ENCODE assay signal across 1 cellular context in the genomic region with DNA sequence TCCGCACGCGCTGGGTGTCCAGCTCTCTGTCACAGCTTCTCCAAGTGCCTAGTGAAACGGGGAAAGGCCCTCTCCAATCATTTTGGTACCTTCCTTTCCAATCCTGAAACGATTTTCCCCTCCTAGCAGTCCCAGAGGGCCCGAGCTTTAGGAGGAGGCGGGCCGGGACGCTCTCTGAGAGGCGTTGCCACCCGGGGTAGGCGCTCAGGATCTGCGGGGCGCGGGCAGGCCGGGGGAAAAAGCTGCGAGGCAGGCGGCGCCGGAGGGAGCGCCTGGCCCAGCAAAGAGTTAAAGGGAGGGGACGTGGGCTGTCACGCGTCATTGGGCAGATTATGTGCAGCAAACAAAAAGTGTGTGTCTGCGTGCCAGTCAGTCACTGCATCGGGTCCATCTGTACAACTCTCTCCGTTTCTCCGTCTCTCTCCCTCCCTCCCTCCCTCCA.
TF ChIP-seq lines count a peak whose summit lies in the region.

PRDM8 (plus strand) TSS at position 372 of the 442 bp plus-strand sequence. CDS start 2,578 bp downstream, outside the sequence.

TF ChIP-seq in HEK293, 187 proteins besides CTCF, POLR2A, EP300 and RAD21 (continued from another document):
- no peak for TF ChIP-seq ZNF529 (tag by site-specific recombination; IDR thresholded peaks at IDR 0.05; ENCODE audit: insufficient replicate concordance)
- no peak for TF ChIP-seq ZNF600 (tag by site-specific recombination; IDR thresholded peaks at IDR 0.05)
- TF ChIP-seq ZIC2 (tag by site-specific recombination; IDR thresholded peaks at IDR 0.05), result peak; percentile 57
- peak; percentile 64; the same call in 1 of the 2 replicates for TF ChIP-seq ZNF561 (tag by site-specific recombination; IDR thresholded peaks at IDR 0.05; ENCODE audit: borderline replicate concordance)
- TF ChIP-seq, protein P1, sequence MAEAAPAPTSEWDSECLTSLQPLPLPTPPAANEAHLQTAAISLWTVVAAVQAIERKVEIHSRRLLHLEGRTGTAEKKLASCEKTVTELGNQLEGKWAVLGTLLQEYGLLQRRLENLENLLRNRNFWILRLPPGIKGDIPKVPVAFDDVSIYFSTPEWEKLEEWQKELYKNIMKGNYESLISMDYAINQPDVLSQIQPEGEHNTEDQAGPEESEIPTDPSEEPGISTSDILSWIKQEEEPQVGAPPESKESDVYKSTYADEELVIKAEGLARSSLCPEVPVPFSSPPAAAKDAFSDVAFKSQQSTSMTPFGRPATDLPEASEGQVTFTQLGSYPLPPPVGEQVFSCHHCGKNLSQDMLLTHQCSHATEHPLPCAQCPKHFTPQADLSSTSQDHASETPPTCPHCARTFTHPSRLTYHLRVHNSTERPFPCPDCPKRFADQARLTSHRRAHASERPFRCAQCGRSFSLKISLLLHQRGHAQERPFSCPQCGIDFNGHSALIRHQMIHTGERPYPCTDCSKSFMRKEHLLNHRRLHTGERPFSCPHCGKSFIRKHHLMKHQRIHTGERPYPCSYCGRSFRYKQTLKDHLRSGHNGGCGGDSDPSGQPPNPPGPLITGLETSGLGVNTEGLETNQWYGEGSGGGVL (tag by site-specific recombination; IDR thresholded peaks at IDR 0.05), result peak; percentile 78
- 0 out of 2 replicates have a peak, but pooled peaks have one; percentile 33 for TF ChIP-seq ZSCAN30 (tag by site-specific recombination; IDR thresholded peaks at IDR 0.05)
- TF ChIP-seq HOXC10 (CRISPR knock-in tag; IDR thresholded peaks at IDR 0.05), result no peak
- TF ChIP-seq, protein P2, sequence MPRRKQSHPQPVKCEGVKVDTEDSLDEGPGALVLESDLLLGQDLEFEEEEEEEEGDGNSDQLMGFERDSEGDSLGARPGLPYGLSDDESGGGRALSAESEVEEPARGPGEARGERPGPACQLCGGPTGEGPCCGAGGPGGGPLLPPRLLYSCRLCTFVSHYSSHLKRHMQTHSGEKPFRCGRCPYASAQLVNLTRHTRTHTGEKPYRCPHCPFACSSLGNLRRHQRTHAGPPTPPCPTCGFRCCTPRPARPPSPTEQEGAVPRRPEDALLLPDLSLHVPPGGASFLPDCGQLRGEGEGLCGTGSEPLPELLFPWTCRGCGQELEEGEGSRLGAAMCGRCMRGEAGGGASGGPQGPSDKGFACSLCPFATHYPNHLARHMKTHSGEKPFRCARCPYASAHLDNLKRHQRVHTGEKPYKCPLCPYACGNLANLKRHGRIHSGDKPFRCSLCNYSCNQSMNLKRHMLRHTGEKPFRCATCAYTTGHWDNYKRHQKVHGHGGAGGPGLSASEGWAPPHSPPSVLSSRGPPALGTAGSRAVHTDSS (tag by site-specific recombination; IDR thresholded peaks at IDR 0.05), result no peak
- no peak for TF ChIP-seq ZNF426 (tag by site-specific recombination; IDR thresholded peaks at IDR 0.05)
- TF ChIP-seq ZNF404 (tag by site-specific recombination; IDR thresholded peaks at IDR 0.05), result no peak
- TF ChIP-seq ZNF449 (tag by site-specific recombination; IDR thresholded peaks at IDR 0.05), result 0 out of 2 replicates have a peak, but pooled peaks have one; percentile 17
- TF ChIP-seq HOXA7 (CRISPR knock-in tag; IDR thresholded peaks at IDR 0.05; ENCODE audit: borderline replicate concordance), result no peak
- TF ChIP-seq ZNF585B (tag by site-specific recombination; IDR thresholded peaks at IDR 0.05), result no peak
- TF ChIP-seq ZNF791 (tag by site-specific recombination; IDR thresholded peaks at IDR 0.05), result no peak
- no peak for TF ChIP-seq ZNF391 (tag by site-specific recombination; IDR thresholded peaks at IDR 0.05; ENCODE audit: borderline replicate concordance, low read depth)
- TF ChIP-seq, protein P3, sequence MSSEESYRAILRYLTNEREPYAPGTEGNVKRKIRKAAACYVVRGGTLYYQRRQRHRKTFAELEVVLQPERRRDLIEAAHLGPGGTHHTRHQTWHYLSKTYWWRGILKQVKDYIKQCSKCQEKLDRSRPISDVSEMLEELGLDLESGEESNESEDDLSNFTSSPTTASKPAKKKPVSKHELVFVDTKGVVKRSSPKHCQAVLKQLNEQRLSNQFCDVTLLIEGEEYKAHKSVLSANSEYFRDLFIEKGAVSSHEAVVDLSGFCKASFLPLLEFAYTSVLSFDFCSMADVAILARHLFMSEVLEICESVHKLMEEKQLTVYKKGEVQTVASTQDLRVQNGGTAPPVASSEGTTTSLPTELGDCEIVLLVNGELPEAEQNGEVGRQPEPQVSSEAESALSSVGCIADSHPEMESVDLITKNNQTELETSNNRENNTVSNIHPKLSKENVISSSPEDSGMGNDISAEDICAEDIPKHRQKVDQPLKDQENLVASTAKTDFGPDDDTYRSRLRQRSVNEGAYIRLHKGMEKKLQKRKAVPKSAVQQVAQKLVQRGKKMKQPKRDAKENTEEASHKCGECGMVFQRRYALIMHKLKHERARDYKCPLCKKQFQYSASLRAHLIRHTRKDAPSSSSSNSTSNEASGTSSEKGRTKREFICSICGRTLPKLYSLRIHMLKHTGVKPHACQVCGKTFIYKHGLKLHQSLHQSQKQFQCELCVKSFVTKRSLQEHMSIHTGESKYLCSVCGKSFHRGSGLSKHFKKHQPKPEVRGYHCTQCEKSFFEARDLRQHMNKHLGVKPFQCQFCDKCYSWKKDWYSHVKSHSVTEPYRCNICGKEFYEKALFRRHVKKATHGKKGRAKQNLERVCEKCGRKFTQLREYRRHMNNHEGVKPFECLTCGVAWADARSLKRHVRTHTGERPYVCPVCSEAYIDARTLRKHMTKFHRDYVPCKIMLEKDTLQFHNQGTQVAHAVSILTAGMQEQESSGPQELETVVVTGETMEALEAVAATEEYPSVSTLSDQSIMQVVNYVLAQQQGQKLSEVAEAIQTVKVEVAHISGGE (tag by site-specific recombination; conservative IDR thresholded peaks at IDR 0.05; ENCODE audit: low read depth), result no peak
- no peak for TF ChIP-seq ZNF174 (tag by site-specific recombination; IDR thresholded peaks at IDR 0.05)
- no peak for TF ChIP-seq ZNF624 (tag by site-specific recombination; IDR thresholded peaks at IDR 0.05)
- peak; percentile 48 for TF ChIP-seq GLIS2 (tag by site-specific recombination; IDR thresholded peaks at IDR 0.05)
- no peak for TF ChIP-seq ZNF280C (tag by site-specific recombination; IDR thresholded peaks at IDR 0.05)
- peak; percentile 26; the same call in 1 of the 2 replicates for TF ChIP-seq ZNF335 (tag by site-specific recombination; conservative IDR thresholded peaks at IDR 0.05)
- no peak for TF ChIP-seq ZNF10 (tag by site-specific recombination; IDR thresholded peaks at IDR 0.05)
- no peak for TF ChIP-seq ZNF23 (tag by site-specific recombination; IDR thresholded peaks at IDR 0.05; ENCODE audit: borderline replicate concordance)
- TF ChIP-seq, protein P4, sequence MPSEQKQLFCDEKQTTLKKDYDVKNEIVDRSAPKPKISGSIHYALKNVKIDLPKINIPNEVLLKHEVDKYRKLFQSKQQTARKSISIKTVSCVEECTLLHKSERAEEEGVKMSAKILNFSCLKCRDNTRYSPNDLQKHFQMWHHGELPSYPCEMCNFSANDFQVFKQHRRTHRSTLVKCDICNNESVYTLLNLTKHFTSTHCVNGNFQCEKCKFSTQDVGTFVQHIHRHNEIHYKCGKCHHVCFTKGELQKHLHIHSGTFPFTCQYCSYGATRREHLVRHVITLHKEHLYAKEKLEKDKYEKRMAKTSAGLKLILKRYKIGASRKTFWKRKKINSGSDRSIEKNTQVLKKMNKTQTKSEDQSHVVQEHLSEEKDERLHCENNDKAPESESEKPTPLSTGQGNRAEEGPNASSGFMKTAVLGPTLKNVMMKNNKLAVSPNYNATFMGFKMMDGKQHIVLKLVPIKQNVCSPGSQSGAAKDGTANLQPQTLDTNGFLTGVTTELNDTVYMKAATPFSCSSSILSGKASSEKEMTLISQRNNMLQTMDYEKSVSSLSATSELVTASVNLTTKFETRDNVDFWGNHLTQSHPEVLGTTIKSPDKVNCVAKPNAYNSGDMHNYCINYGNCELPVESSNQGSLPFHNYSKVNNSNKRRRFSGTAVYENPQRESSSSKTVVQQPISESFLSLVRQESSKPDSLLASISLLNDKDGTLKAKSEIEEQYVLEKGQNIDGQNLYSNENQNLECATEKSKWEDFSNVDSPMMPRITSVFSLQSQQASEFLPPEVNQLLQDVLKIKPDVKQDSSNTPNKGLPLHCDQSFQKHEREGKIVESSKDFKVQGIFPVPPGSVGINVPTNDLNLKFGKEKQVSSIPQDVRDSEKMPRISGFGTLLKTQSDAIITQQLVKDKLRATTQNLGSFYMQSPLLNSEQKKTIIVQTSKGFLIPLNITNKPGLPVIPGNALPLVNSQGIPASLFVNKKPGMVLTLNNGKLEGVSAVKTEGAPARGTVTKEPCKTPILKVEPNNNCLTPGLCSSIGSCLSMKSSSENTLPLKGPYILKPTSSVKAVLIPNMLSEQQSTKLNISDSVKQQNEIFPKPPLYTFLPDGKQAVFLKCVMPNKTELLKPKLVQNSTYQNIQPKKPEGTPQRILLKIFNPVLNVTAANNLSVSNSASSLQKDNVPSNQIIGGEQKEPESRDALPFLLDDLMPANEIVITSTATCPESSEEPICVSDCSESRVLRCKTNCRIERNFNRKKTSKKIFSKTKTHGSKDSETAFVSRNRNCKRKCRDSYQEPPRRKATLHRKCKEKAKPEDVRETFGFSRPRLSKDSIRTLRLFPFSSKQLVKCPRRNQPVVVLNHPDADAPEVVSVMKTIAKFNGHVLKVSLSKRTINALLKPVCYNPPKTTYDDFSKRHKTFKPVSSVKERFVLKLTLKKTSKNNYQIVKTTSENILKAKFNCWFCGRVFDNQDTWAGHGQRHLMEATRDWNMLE (tag by site-specific recombination; conservative IDR thresholded peaks at IDR 0.05; ENCODE audit: low read depth), result no peak
- TF ChIP-seq HOXD13 (CRISPR knock-in tag; IDR thresholded peaks at IDR 0.05; ENCODE audit: borderline replicate concordance), result no peak
- peak; percentile 74 for TF ChIP-seq KLF17 (tag by site-specific recombination; IDR thresholded peaks at IDR 0.05)
- no peak for TF ChIP-seq ZNF292 (tag by site-specific recombination; IDR thresholded peaks at IDR 0.05; ENCODE audit: borderline replicate concordance, low read depth)
- 0 out of 2 replicates have a peak, but pooled peaks have one; percentile 19 for TF ChIP-seq ZSCAN4 (tag by site-specific recombination; IDR thresholded peaks at IDR 0.05)
